Comparison of ENCODE assay signal across 16 cellular contexts in genomic region chr16:89556750-89557149, GRCh38. TPM values are rescaled to one million over a fixed set of nuclear protein-coding genes. Genes with fewer than 3 reads are reported as not detected.
DNase-seq lines count a peak whose midpoint lies in the region; ATAC-seq and TF ChIP-seq lines count a peak whose summit lies in the region.
"Had no signal": no experiment of that assay in that cellular context is flagged by ENCODE, and none has a peak within 500 bp of the region (broad histone marks: within the 10 kb centered on the region; RNA-seq: fewer than 3 reads in every experiment).

No MANE protein-coding gene starts in this region.

- no peak for TF ChIP-seq RAD21 in HCT116 (IDR thresholded peaks at IDR 0.05; ENCODE audit: low read depth)

- RAD21 ChIA-PET in HCT116 (lab: Charles Lee; ENCODE audit: low non-redundant PET in 1 of 2, low total read pairs in 2 of 2, uncharacterized antibody in 2 of 2, unreplicated experiment in 2 of 2): interaction anchor here in 1 of 2 experiments (0.6 kb wide), 1 partner anchor 260 kb away, joined by 4 read pairs; no protein-coding TSS in a partner anchor

- H3K4me1 Mint-ChIP-seq in neural crest cell: peaks cover 29% of the 10 kb centered on the region

- peak overlapping the region; percentile 92 for H3K27ac Mint-ChIP-seq in neural crest cell (ENCODE audit: unreplicated experiment)

- no peak overlapping the region for H3K4me2 ChIP-seq in HCT116 (ENCODE audit: low read length)
- H3K4me2 ChIP-seq: hepatocyte had no signal

- H3K36me3 ChIP-seq in HCT116 (ENCODE audit: control insufficient read depth in 1 of 2, insufficient read depth in 2 of 2, low read length in 2 of 2): peaks cover 9 to 24% of the 10 kb centered on the region in 2 experiments

- H3K27me3 Mint-ChIP-seq in neural crest cell (ENCODE audit: low read depth): peaks cover 3% of the 10 kb centered on the region

- BruUV-seq in HCT116 (replicated peaks; lab: Mats Ljungman, UMichigan): no TSS peak

- peaks cover 12% of the 10 kb centered on the region for H3K36me3 Mint-ChIP-seq in neural crest cell (ENCODE audit: low read depth)
- H3K36me3 Mint-ChIP-seq: natural killer cell had no signal

- peaks cover 21% of the 10 kb centered on the region for H3K79me2 ChIP-seq in HCT116 (ENCODE audit: insufficient read depth, low read length)

- no peaks in the 10 kb centered on the region for H3K9me3 Mint-ChIP-seq in neural crest cell
- H3K9me3 Mint-ChIP-seq: natural killer cell had no signal

- CTCF ChIA-PET in HCT116 (lab: Charles Lee): interaction anchor here (0.6 to 2.2 kb wide), 6 partner anchors 9 to 309 kb away, joined by 3 to 11 read pairs (median 3); no protein-coding TSS in a partner anchor

- no peaks in the 10 kb centered on the region for H3K9me2 ChIP-seq in HCT116 (ENCODE audit: insufficient read depth)

- H3K4me1 ChIP-seq in HCT116 (ENCODE audit: control insufficient read depth in 1 of 2, insufficient read depth in 2 of 2, low read length in 2 of 2): peaks cover 14 to 29% of the 10 kb centered on the region in 2 experiments
- H3K4me1 ChIP-seq: colonic mucosa had no signal

- peak overlapping the region; percentile 94 for H3K4me3 Mint-ChIP-seq in neural crest cell

- intact Hi-C loops in HCT116 (cut with micrococcal nuclease): loop anchor here (1.0 to 5.0 kb wide), 4 partner anchors 49 to 316 kb away; partner anchors contain the start of genes ANKRD11 and SPG7
- intact Hi-C loops in dorsolateral prefrontal cortex (cut with DNase I): loop anchor here (2.0 to 5.0 kb wide), 3 partner anchors 49 to 224 kb away; partner anchors contain the start of genes SPG7 (in 2 of the 2) and ANKRD11 (in 1 of the 2)

- DNase-seq in Ammon's horn (ENCODE audit: low spot score) (peak; percentile 35), HCT116 (ENCODE audit: low read depth, low spot score) (no peak), dorsolateral prefrontal cortex (peak in 3 of 10 donors; percentile 37 to 54 (median 40)), neural crest cell (ENCODE audit: low read depth, low spot score) (no peak), NCI-H524 (lab: John Stamatoyannopoulos, UW) (no peak), A172 (ENCODE audit: low spot score) (no peak)
- DNase-seq in effector CD4-positive, alpha-beta T cell: no peak
- DNase-seq: NCI-H2171 had no signal

- TF ChIP-seq CTCF in HCT116 (IDR thresholded peaks at IDR 0.05 in 2 of 3, conservative IDR thresholded peaks at IDR 0.05 in 1 of 3; ENCODE audit: borderline replicate concordance in 1 of 3, insufficient read depth in 1 of 3, low read depth in 2 of 3, low read length in 2 of 3) (no peak), dorsolateral prefrontal cortex (IDR thresholded peaks at IDR 0.05 in 54 of 56, conservative IDR thresholded peaks at IDR 0.05 in 2 of 56; ENCODE audit: low read depth in 1 of 56, partially characterized antibody in 56 of 56) (no peak), neural crest cell (conservative IDR thresholded peaks at IDR 0.05) (no peak)

- H3K4me3 ChIP-seq in HCT116 (replicated peaks in 1 of 2; ENCODE audit: low read depth in 1 of 2, low read length in 2 of 2) (no peak overlapping the region), dorsolateral prefrontal cortex (peak overlapping the region in 26 of 59 donors; percentile 2 to 38 (median 18))
- H3K4me3 ChIP-seq: colonic mucosa, hepatocyte had no signal

- no peaks in the 10 kb centered on the region for H3K9me3 ChIP-seq in HCT116 (ENCODE audit: control insufficient read depth in 1 of 2, insufficient read depth in 1 of 2, low read depth in 1 of 2, low read length in 2 of 2)
- H3K9me3 ChIP-seq: colonic mucosa had no signal

- H3K27me3 ChIP-seq in HCT116 (ENCODE audit: insufficient read depth, low read length) (no peaks in the 10 kb centered on the region), dorsolateral prefrontal cortex (no peaks in the 10 kb centered on the region)
- H3K27me3 ChIP-seq: colonic mucosa, hepatocyte had no signal

- no peak overlapping the region for H3K9ac ChIP-seq in HCT116 (ENCODE audit: low read length)

- H2AFZ ChIP-seq in HCT116 (ENCODE audit: low read depth, low read length, poor library complexity, severe bottlenecking): no peak overlapping the region
- H2AFZ ChIP-seq: hepatocyte had no signal

- ATAC-seq in HCT116 (no peak), HG03565 (IDR thresholded peaks at IDR 0.05; ENCODE audit: unreplicated experiment) (no peak)

- no peak for TF ChIP-seq POLR2A in HCT116 (IDR thresholded peaks at IDR 0.05; ENCODE audit: borderline replicate concordance, extremely low read depth, insufficient read depth, insufficient read length)

- peaks cover 5% of the 10 kb centered on the region; the same call in 1 of the 2 replicates for H4K20me1 ChIP-seq in HCT116 (ENCODE audit: insufficient read depth)

- POLR2A ChIA-PET in HCT116 (lab: Charles Lee): no interaction called here

- H3K27ac ChIP-seq in HCT116 (ENCODE audit: low read depth, low read length): peak overlapping the region; percentile 30; the same call in 1 of the 2 replicates
- peak overlapping the region in 57 of 59 donors; percentile 10 to 99 (median 85) for H3K27ac ChIP-seq in dorsolateral prefrontal cortex
- H3K27ac ChIP-seq: colonic mucosa, hepatocyte had no signal

TF ChIP-seq in HCT116, 20 proteins besides CTCF, POLR2A, EP300 and RAD21 (continues in another document):
- no peak for TF ChIP-seq SP1 (IDR thresholded peaks at IDR 0.05; ENCODE audit: low read depth)
- no peak for TF ChIP-seq TCF7L2 (IDR thresholded peaks at IDR 0.05; ENCODE audit: borderline replicate concordance, extremely low read depth, insufficient read depth, insufficient read length)
- no peak for TF ChIP-seq ZBTB33 (IDR thresholded peaks at IDR 0.05; ENCODE audit: extremely low read depth, insufficient replicate concordance, low read length)
- TF ChIP-seq EGR1 (IDR thresholded peaks at IDR 0.05; ENCODE audit: low read depth): no peak
- TF ChIP-seq ZFX (IDR thresholded peaks at IDR 0.05): no peak
- no peak for TF ChIP-seq REST (IDR thresholded peaks at IDR 0.05; ENCODE audit: low read depth)
- TF ChIP-seq SIN3A (IDR thresholded peaks at IDR 0.05; ENCODE audit: low read depth): no peak
- TF ChIP-seq JUND (IDR thresholded peaks at IDR 0.05): no peak
- TF ChIP-seq EZH2 (IDR thresholded peaks at IDR 0.05): no peak
- no peak for TF ChIP-seq FOSL1 (IDR thresholded peaks at IDR 0.05; ENCODE audit: low read depth)

RNA-seq across cellular contexts. Expression of gene RPL13, which starts 3.7 kb away (rescaled TPM):
- total RNA-seq in HCT116 (2021; ENCODE audit: unreplicated experiment) (4,404 TPM), dorsolateral prefrontal cortex (100 to 1,000 TPM; 467 to 932 (median 664) TPM), neural crest cell (2,012 and 2,013 TPM in 2 replicates)
- 9,099 and 10,215 TPM in 2 replicates for polyA plus RNA-seq in HCT116 (2012)
- 4,331 and 5,553 TPM in 2 replicates for total RNA-seq in A172 (2014; rRNA removed; shearing (Covaris generic))

RNA-seq across cellular contexts. Expression of gene CPNE7, which starts 18.8 kb away (rescaled TPM):
- 201 TPM for total RNA-seq in HCT116 (2021; ENCODE audit: unreplicated experiment)
- polyA plus RNA-seq in HCT116 (2012): 136 and 148 TPM in 2 replicates
- 10 to 100 TPM in 116 of 120 experiments, 1 to 10 TPM in 4; 6.2 to 47.0 (median 21.1) TPM for total RNA-seq in dorsolateral prefrontal cortex
- total RNA-seq in neural crest cell: 2.7 and 3.1 TPM in 2 replicates
- total RNA-seq in A172 (2014; rRNA removed; shearing (Covaris generic)): 4.7 and 18.5 TPM in 2 replicates
- total RNA-seq: OCI-LY7, Right ventricle myocardium superior had no signal

RNA-seq across cellular contexts. Expression of gene SPG7, which starts 48.5 kb away (rescaled TPM):
- total RNA-seq in HCT116 (2021; ENCODE audit: unreplicated experiment) (116 TPM), dorsolateral prefrontal cortex (100 to 1,000 TPM; 115 to 276 (median 151) TPM), neural crest cell (134 and 137 TPM in 2 replicates)
- polyA plus RNA-seq in HCT116 (2012): 79.4 and 81.2 TPM in 2 replicates
- total RNA-seq in A172 (2014; rRNA removed; shearing (Covaris generic)): 171 and 208 TPM in 2 replicates

RNA-seq across cellular contexts. Expression of gene DPEP1, which starts 56.7 kb away (rescaled TPM):
- total RNA-seq in HCT116 (2021; ENCODE audit: unreplicated experiment) (1.1 TPM), dorsolateral prefrontal cortex (under 1 TPM in 8 of 120 experiments, not detected in 112; 0.29 to 0.66 (median 0.40) TPM), neural crest cell (0.21 and 0.41 TPM in 2 replicates)
- 0.73 and 1.1 TPM in 2 replicates for polyA plus RNA-seq in HCT116 (2012)
- 0.43 and 1.2 TPM in 2 replicates for total RNA-seq in A172 (2014; rRNA removed; shearing (Covaris generic))
- total RNA-seq: H4, mammary epithelial cell, natural killer cell, OCI-LY7, Right ventricle myocardium superior had no signal
- polyA plus RNA-seq: mammary epithelial cell had no signal
